In genomic region chr3:41508063-41508696, GRCh38 we compare ENCODE assay signal across 13 cellular contexts.
DNase-seq lines count a peak whose midpoint lies in the region; ATAC-seq, FAIRE-seq and TF ChIP-seq lines count a peak whose summit lies in the region.
"Had no signal": no experiment of that assay in that cellular context is flagged by ENCODE, and none has a peak within 500 bp of the region (broad histone marks: within the 10 kb centered on the region; RNA-seq: fewer than 3 reads in every experiment).

No MANE protein-coding gene starts in this region.

- no peaks in the 10 kb centered on the region for H3K36me3 ChIP-seq in SK-N-SH (replicated peaks in 1 of 2; ENCODE audit: control insufficient read depth in 1 of 2, insufficient read depth in 2 of 2, low read length in 1 of 2)
- H3K36me3 ChIP-seq in OCI-LY3 (replicated peaks; ENCODE audit: low read depth, low read length) = no peaks in the 10 kb centered on the region
- no peaks in the 10 kb centered on the region for H3K36me3 ChIP-seq in esophagus (ENCODE audit: control insufficient read depth in 2 of 2, insufficient read depth in 2 of 2, low read length in 1 of 2)
- H3K36me3 ChIP-seq in smooth muscle cell (ENCODE audit: low read depth) = no peaks in the 10 kb centered on the region
- H3K36me3 ChIP-seq: MG63, spleen had no signal

- H3K9ac ChIP-seq in SK-N-SH (no peak overlapping the region), OCI-LY3 (ENCODE audit: low read length) (no peak overlapping the region), smooth muscle cell (ENCODE audit: low read depth) (no peak overlapping the region)

- CTCF ChIA-PET in SK-N-SH (lab: Yijun Ruan, JAX) = interaction anchor here (1.0 kb wide), 1 partner anchor 26 kb away, joined by 3 read pairs; no protein-coding TSS in a partner anchor

- TF ChIP-seq RAD21 in SK-N-SH (IDR thresholded peaks at IDR 0.05; ENCODE audit: low read length) = no peak

- H4K20me1 ChIP-seq in SK-N-SH (ENCODE audit: insufficient read depth) (no peaks in the 10 kb centered on the region), OCI-LY3 (ENCODE audit: insufficient read depth, low read length) (no peaks in the 10 kb centered on the region), smooth muscle cell (ENCODE audit: low read depth) (no peaks in the 10 kb centered on the region)

- H3K4me2 ChIP-seq in SK-N-SH (no peak overlapping the region), OCI-LY3 (ENCODE audit: low read length) (no peak overlapping the region), smooth muscle cell (no peak overlapping the region)
- H3K4me2 ChIP-seq: A549 had no signal

- no peak for ATAC-seq in SK-N-SH treated with all-trans-retinoic acid at 6 μM for 48 hours

- H3K4me1 ChIP-seq in SK-N-SH (ENCODE audit: control insufficient read depth in 1 of 2, insufficient read depth in 2 of 2, low read depth in 1 of 2, low read length in 1 of 2) = no peaks in the 10 kb centered on the region
- H3K4me1 ChIP-seq in OCI-LY3 (ENCODE audit: low read length) = peaks cover 17% of the 10 kb centered on the region
- H3K4me1 ChIP-seq in esophagus (ENCODE audit: control insufficient read depth in 2 of 2, insufficient read depth in 2 of 2, low read length in 1 of 2) = peaks cover 0 to 4% of the 10 kb centered on the region in 2 donors
- no peaks in the 10 kb centered on the region for H3K4me1 ChIP-seq in smooth muscle cell (ENCODE audit: low read depth)
- H3K4me1 ChIP-seq: A549, spleen had no signal

- H3K4me3 ChIP-seq in SK-N-SH (ENCODE audit: low read depth in 2 of 2, low read length in 1 of 2) (no peak overlapping the region), OCI-LY3 (ENCODE audit: low read length) (no peak overlapping the region), esophagus (ENCODE audit: low read depth in 1 of 2, low read length in 2 of 2) (no peak overlapping the region), smooth muscle cell (no peak overlapping the region)
- H3K4me3 ChIP-seq: A549, MG63, spleen had no signal

- H3K9me2 ChIP-seq in SK-N-SH = no peaks in the 10 kb centered on the region

- DNase-seq in SK-N-SH (no peak), smooth muscle cell (lab: John Stamatoyannopoulos, UW; ENCODE audit: unreplicated experiment) (no peak), T1000 (lab: John Stamatoyannopoulos, UW) (no peak), GM19239 (ENCODE audit: insufficient read length, low spot score) (no peak)
- DNase-seq in activated effector memory CD4-positive, alpha-beta T cell treated with anti-CD3 and anti-CD28 coated beads, Interleukin-2, amount 50 U/mL, for 16 hours = no peak
- DNase-seq: activated CD4-positive, alpha-beta T cell treated with anti-CD3 and anti-CD28 coated beads for 1 hour; MG63; NCI-H226; spleen had no signal

- FAIRE-seq in GM19239 (lab: Jason Lieb, UNC) = no peak
- FAIRE-seq: A549 had no signal

- H2AFZ ChIP-seq in SK-N-SH (ENCODE audit: low read depth) (no peak overlapping the region), OCI-LY3 (ENCODE audit: low read depth, low read length) (no peak overlapping the region), smooth muscle cell (ENCODE audit: low read depth) (no peak overlapping the region)

- H3K27ac ChIP-seq in SK-N-SH (ENCODE audit: low read depth in 2 of 2, low read length in 1 of 2) = no peak overlapping the region
- no peak overlapping the region for H3K27ac ChIP-seq in OCI-LY3 (ENCODE audit: low read length)
- peak overlapping the region; percentile 78 to 84 for H3K27ac ChIP-seq in esophagus (ENCODE audit: low read depth in 2 of 2, low read length in 1 of 2)
- H3K27ac ChIP-seq in smooth muscle cell (ENCODE audit: low read depth) = no peak overlapping the region
- H3K27ac ChIP-seq: spleen had no signal

- H3K27me3 ChIP-seq in SK-N-SH (ENCODE audit: insufficient read depth) (no peaks in the 10 kb centered on the region), OCI-LY3 (ENCODE audit: low read depth, low read length) (no peaks in the 10 kb centered on the region), esophagus (ENCODE audit: control insufficient read depth in 1 of 2, insufficient read depth in 2 of 2, low read length in 2 of 2) (no peaks in the 10 kb centered on the region), smooth muscle cell (ENCODE audit: low read depth) (no peaks in the 10 kb centered on the region)
- H3K27me3 ChIP-seq: MG63, spleen had no signal

- POLR2A ChIA-PET in SK-N-SH (lab: Yijun Ruan, JAX) = no interaction called here

- H3F3A ChIP-seq in SK-N-SH (replicated peaks; ENCODE audit: insufficient read depth) (no peaks in the 10 kb centered on the region), smooth muscle cell (ENCODE audit: low read depth) (no peaks in the 10 kb centered on the region)

- no peaks in the 10 kb centered on the region for H3K79me2 ChIP-seq in SK-N-SH (ENCODE audit: insufficient read depth)
- no peaks in the 10 kb centered on the region for H3K79me2 ChIP-seq in OCI-LY3 (ENCODE audit: low read length)
- no peaks in the 10 kb centered on the region for H3K79me2 ChIP-seq in smooth muscle cell (ENCODE audit: low read depth)

- H3K9me3 ChIP-seq in SK-N-SH (no peaks in the 10 kb centered on the region), OCI-LY3 (ENCODE audit: insufficient read depth, low read length) (peaks cover 17% of the 10 kb centered on the region), esophagus (ENCODE audit: control insufficient read depth in 2 of 2, insufficient read depth in 1 of 2, low read depth in 1 of 2, low read length in 1 of 2) (no peaks in the 10 kb centered on the region), smooth muscle cell (replicated peaks; ENCODE audit: low read depth) (peaks cover 5% of the 10 kb centered on the region)
- H3K9me3 ChIP-seq: MG63 had no signal

- no peak for TF ChIP-seq EP300 in SK-N-SH (IDR thresholded peaks at IDR 0.05; ENCODE audit: borderline replicate concordance in 1 of 2, low read depth in 1 of 2, low read length in 1 of 2)

- peak; percentile 21; the same call in 1 of the 2 replicates for TF ChIP-seq CTCF in SK-N-SH (IDR thresholded peaks at IDR 0.05)
- peak; percentile 27 for TF ChIP-seq CTCF in OCI-LY3 (IDR thresholded peaks at IDR 0.05; ENCODE audit: low read depth, low read length)
- peak; percentile 10 for TF ChIP-seq CTCF in smooth muscle cell (IDR thresholded peaks at IDR 0.05; ENCODE audit: borderline replicate concordance, insufficient read depth, poor library complexity, severe bottlenecking)

- WGBS in SK-N-SH (ENCODE audit: low lambda C conversion rate) = 77% methylated on average over 5 of the region's 7 CpGs
- WGBS in esophagus, 2 donors = 68 to 78% methylated on average over 7 of the region's 7 CpGs
- WGBS in smooth muscle cell (ENCODE audit: low lambda C conversion rate) = 82% methylated on average over 7 of the region's 7 CpGs

TF ChIP-seq in SK-N-SH, 30 proteins besides CTCF, POLR2A, EP300 and RAD21 (continues in another document):
- TF ChIP-seq IRF3 (IDR thresholded peaks at IDR 0.05; ENCODE audit: low read depth, low read length) = no peak
- TF ChIP-seq RFX5 (IDR thresholded peaks at IDR 0.05; ENCODE audit: low read length) = no peak
- TF ChIP-seq ELF1 (IDR thresholded peaks at IDR 0.05) = no peak
- no peak for TF ChIP-seq TCF12 (IDR thresholded peaks at IDR 0.05)
- no peak for TF ChIP-seq CHD2 (IDR thresholded peaks at IDR 0.05; ENCODE audit: low read length, partially characterized antibody)
- TF ChIP-seq MEF2A (IDR thresholded peaks at IDR 0.05; ENCODE audit: borderline replicate concordance, low read depth) = no peak
- no peak for TF ChIP-seq EZH2phosphoT487 (IDR thresholded peaks at IDR 0.05; ENCODE audit: borderline replicate concordance, low read depth)

TF ChIP-seq in SK-N-SH treated with all-trans-retinoic acid at 6 μM for 48 hours, 23 proteins besides CTCF, POLR2A, EP300 and RAD21:
- TF ChIP-seq ZC3H10 (CRISPR knock-in tag; IDR thresholded peaks at IDR 0.05) = no peak

Comparison
In these comparisons a context has a peak if more than half of its experiments do, and no peak if none do; other contexts are left out.
1. H3K27ac ChIP-seq: peak in esophagus (2 of 2); none in SK-N-SH (0 of 2), OCI-LY3 (single experiment) and smooth muscle cell (single experiment).
2. Peak in every context shown above with its lines, with median percentiles within 50 percentile points of each other: CTCF ChIP-seq.